ENCODE assay signal across 21 cellular contexts in the genomic region with DNA sequence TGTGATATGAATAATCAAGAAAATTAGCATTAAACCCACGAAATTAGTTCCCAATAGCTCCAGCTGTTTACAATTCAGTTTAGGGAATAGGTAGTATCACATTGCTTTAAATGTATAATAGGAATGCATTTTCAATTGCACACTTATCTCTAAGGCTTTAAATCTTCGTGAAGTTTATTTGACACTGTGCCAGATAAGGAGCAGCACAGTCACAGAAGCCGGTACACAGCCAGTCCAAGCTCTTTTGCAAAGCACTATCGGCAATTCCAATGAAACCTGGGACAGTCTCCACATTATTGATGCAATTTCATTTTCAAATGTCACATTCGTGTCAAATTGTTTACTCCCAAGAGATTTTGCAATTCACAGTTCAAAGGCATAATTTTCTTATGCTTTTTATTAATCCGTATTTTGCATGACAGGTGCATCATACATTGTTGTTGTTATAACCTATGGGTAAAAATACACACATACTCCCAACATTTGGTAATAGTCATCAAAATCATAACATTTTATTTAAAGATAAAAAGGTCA.
DNase-seq lines count a peak whose midpoint lies in the region; TF ChIP-seq lines count a peak whose summit lies in the region.
"Had no signal": no experiment of that assay in that cellular context is flagged by ENCODE, and none has a peak within 500 bp of the region (broad histone marks: within the 10 kb centered on the region; RNA-seq: fewer than 3 reads in every experiment).

No MANE protein-coding gene starts in this region.

- H3K27me3 Mint-ChIP-seq in Caco-2 (ENCODE audit: insufficient read depth, unreplicated experiment), result no peaks in the 10 kb centered on the region
- H3K27me3 Mint-ChIP-seq: IgD-negative memory B cell had no signal

- peaks cover 5% of the 10 kb centered on the region for H3K4me1 Mint-ChIP-seq in Caco-2 (ENCODE audit: low read depth, unreplicated experiment)
- H3K4me1 Mint-ChIP-seq: IgD-negative memory B cell had no signal

- no peak overlapping the region for H3K4me3 Mint-ChIP-seq in Caco-2 (ENCODE audit: unreplicated experiment)
- H3K4me3 Mint-ChIP-seq: CD4-positive, alpha-beta T cell; IgD-negative memory B cell had no signal

- H3K27ac Mint-ChIP-seq in Caco-2 (ENCODE audit: unreplicated experiment), result no peak overlapping the region
- H3K27ac Mint-ChIP-seq: CD4-positive, alpha-beta T cell; IgD-negative memory B cell had no signal

- TF ChIP-seq CTCF in Caco-2 (IDR thresholded peaks at IDR 0.05; ENCODE audit: insufficient read depth in 1 of 2, low read depth in 1 of 2, low read length in 1 of 2, severe bottlenecking in 1 of 2, unreplicated experiment in 1 of 2), result no peak
- TF ChIP-seq CTCF in adrenal gland (IDR thresholded peaks at IDR 0.05), result no peak

- H3K36me3 ChIP-seq in Caco-2 (ENCODE audit: control insufficient read depth, insufficient read depth, low read length) (no peaks in the 10 kb centered on the region), adrenal gland (replicated peaks in 1 of 2) (no peaks in the 10 kb centered on the region)
- H3K36me3 ChIP-seq: BLaER1 had no signal

- 23 to 42% (median 35%) methylated on average over 6 of the region's 6 CpGs for WGBS in adrenal gland, 4 donors

- H3K36me3 Mint-ChIP-seq in Caco-2 (ENCODE audit: insufficient read depth, unreplicated experiment), result no peaks in the 10 kb centered on the region
- H3K36me3 Mint-ChIP-seq: IgD-negative memory B cell had no signal

- DNase-seq in A172 (ENCODE audit: low spot score) (peak; percentile 8), Caco-2 (peak; percentile 47 to 69), NCI-H526 (lab: John Stamatoyannopoulos, UW) (peak; percentile 40 to 53), adrenal gland (peak in 5 of 7 donors; percentile 11 to 51 (median 31)), globus pallidus (ENCODE audit: low spot score) (no peak), NCI-H1694 treated with DMSO at 0.1 percent for 48 hours (lab: John Stamatoyannopoulos, UW) (no peak)
- DNase-seq in stimulated activated naive CD4-positive, alpha-beta T cell (lab: John Stamatoyannopoulos, UW), result no peak
- DNase-seq: ACHN; CD4-positive, alpha-beta T cell; COR-L47; DND-41; Kasumi-1; NCI-H1417 treated with DMSO at 0.1 percent for 48 hours; NCI-H187 treated with DMSO at 0.1 percent for 48 hours; NCI-H446; PC-9; RPMI8226; SK-N-SH; T-helper 2 cell had no signal

- no TSS peak for BruUV-seq in Caco-2 (replicated peaks; lab: Mats Ljungman, UMichigan)

- CTCF ChIA-PET in Caco-2 (lab: Charles Lee), result no interaction called here

- H3K27me3 ChIP-seq in Caco-2 (replicated peaks; ENCODE audit: control insufficient read depth, insufficient read depth, low read length), result no peaks in the 10 kb centered on the region
- no peaks in the 10 kb centered on the region for H3K27me3 ChIP-seq in adrenal gland
- H3K27me3 ChIP-seq: BLaER1 had no signal

- no peak for TF ChIP-seq POLR2A in adrenal gland (IDR thresholded peaks at IDR 0.05)

- H3K4me1 ChIP-seq in Caco-2 (peaks cover 22% of the 10 kb centered on the region), adrenal gland (replicated peaks in 1 of 2) (no peaks in the 10 kb centered on the region)
- H3K4me1 ChIP-seq: BLaER1 had no signal

- H3K9me3 ChIP-seq in Caco-2 (no peaks in the 10 kb centered on the region), adrenal gland (replicated peaks in 1 of 3) (no peaks in the 10 kb centered on the region)
- H3K9me3 ChIP-seq: BLaER1, SK-N-SH had no signal

- H3K4me3 ChIP-seq in Caco-2 (ENCODE audit: low read depth, low read length), result no peak overlapping the region
- no peak overlapping the region for H3K4me3 ChIP-seq in adrenal gland
- H3K4me3 ChIP-seq: BLaER1, PC-9 had no signal

- POLR2A ChIA-PET in Caco-2 (lab: Charles Lee), result interaction anchor here (0.5 to 1.1 kb wide), 2 partner anchors 10 to 190 kb away, joined by 3 to 6 read pairs; no protein-coding TSS in a partner anchor

- intact Hi-C loops in Caco-2 (cut with micrococcal nuclease; ENCODE audit: unreplicated experiment) (loop anchor here (1.0 kb wide), 3 partner anchors 10 to 33 kb away; no protein-coding TSS in a partner anchor), adrenal gland (cut with DNase I) (no loop called here)

- H3K27ac ChIP-seq in adrenal gland, result no peak overlapping the region
- H3K27ac ChIP-seq: BLaER1, PC-9 had no signal

- H3K9me3 Mint-ChIP-seq in Caco-2 (ENCODE audit: unreplicated experiment), result no peaks in the 10 kb centered on the region
- H3K9me3 Mint-ChIP-seq: CD4-positive, alpha-beta T cell had no signal

Comparison
In these comparisons a context has a peak if more than half of its experiments do, and no peak if none do; other contexts are left out.
1. DNase-seq: peak in A172 (single experiment), Caco-2 (2 of 2), NCI-H526 (2 of 2) and adrenal gland (5 of 7); none in stimulated activated naive CD4-positive, alpha-beta T cell (0 of 6), globus pallidus (single experiment) and NCI-H1694 treated with DMSO at 0.1 percent for 48 hours (single experiment).